Comparison of ENCODE assay signal across 8 cellular contexts in genomic region chr22:30968015-30968923, GRCh38. TPM values are rescaled to one million over a fixed set of nuclear protein-coding genes. Genes with fewer than 3 reads are reported as not detected.
DNase-seq lines count a peak whose midpoint lies in the region; ATAC-seq and TF ChIP-seq lines count a peak whose summit lies in the region.

Gene MORC2, minus strand, starts transcription at chr22:30968774. Its CDS starts 885 bp downstream, at chr22:30967889.

- no peak for TF ChIP-seq POLR2A in upper lobe of left lung (IDR thresholded peaks at IDR 0.05)

- peaks cover 63% of the 10 kb centered on the region for H3K4me1 Mint-ChIP-seq in CD4-positive, alpha-beta T cell (ENCODE audit: low read depth)

- POLR2A ChIA-PET in CD4-positive, alpha-beta T cell (lab: Charles Lee), result interaction anchor here (0.6 to 4.9 kb wide), 34 partner anchors 10 to 1177 kb away, joined by 3 to 104 read pairs (median 4); partner anchors contain the start of genes EIF4ENIF1, LIMK2, PES1 and PIK3IP1

- H3K4me3 Mint-ChIP-seq in CD4-positive, alpha-beta T cell, result peak within 1 kb of the TSS; percentile 97

- TF ChIP-seq EP300 in upper lobe of left lung (IDR thresholded peaks at IDR 0.05), result no peak

- H3K4me3 ChIP-seq in SJCRH30, result peak within 1 kb of the TSS; percentile 85
- peak within 1 kb of the TSS; percentile 82 for H3K4me3 ChIP-seq in epithelial cell of esophagus (ENCODE audit: low read length)
- H3K4me3 ChIP-seq in mucosa of descending colon, result peak within 1 kb of the TSS; percentile 86
- peak within 1 kb of the TSS; percentile 70 to 90 (median 80) for H3K4me3 ChIP-seq in upper lobe of left lung

- peak within 1 kb of the TSS; percentile 98 for H3K27ac Mint-ChIP-seq in CD4-positive, alpha-beta T cell

- no peak for DNase-seq in CD4-positive, alpha-beta T cell
- peak; percentile 36 for DNase-seq in GM19238 (ENCODE audit: insufficient read length, low spot score)
- DNase-seq in SJCRH30, result peak; percentile 61 to 64
- no peak for DNase-seq in epithelial cell of esophagus (ENCODE audit: low read depth)
- peak in 2 of 3 donors; percentile 71 to 82 for DNase-seq in mucosa of descending colon
- DNase-seq in upper lobe of left lung, result peak; percentile 70 to 95
- no peak for DNase-seq in superior temporal gyrus (ENCODE audit: extremely low spot score)

- ATAC-seq in CD4-positive, alpha-beta T cell (ENCODE audit: poor library complexity), result no peak
- ATAC-seq in HG03439 (IDR thresholded peaks at IDR 0.05; ENCODE audit: unreplicated experiment), result peak; percentile 23
- peak; percentile 67 for ATAC-seq in mucosa of descending colon
- peak; percentile 44 to 61 for ATAC-seq in upper lobe of left lung (ENCODE audit: low FRiP score in 2 of 2)

- 37 to 47% methylated on average over 25 to 28 of the region's 53 CpGs for WGBS in upper lobe of left lung, 2 donors

- no peak for TF ChIP-seq CTCF in CD4-positive, alpha-beta T cell (IDR thresholded peaks at IDR 0.05)
- TF ChIP-seq CTCF in epithelial cell of esophagus (IDR thresholded peaks at IDR 0.05; ENCODE audit: insufficient read depth, low read depth, low read length, missing control alignments) (no peak), mucosa of descending colon (IDR thresholded peaks at IDR 0.05) (no peak), upper lobe of left lung (IDR thresholded peaks at IDR 0.05) (peak in 1 of 6 experiments; percentile 24)

- peaks cover 15% of the 10 kb centered on the region for H3K9me3 Mint-ChIP-seq in CD4-positive, alpha-beta T cell

- intact Hi-C loops in CD4-positive, alpha-beta T cell (cut with DNase I, micrococcal nuclease), result loop anchor here (2.0 to 10.0 kb wide), 7 partner anchors 25 to 1507 kb away; partner anchors contain the start of genes FBXO7 (in 1 of the 2), PES1 (in 1 of the 2), RNF185 (in 1 of the 2) and SLC35E4 (in 1 of the 2)
- intact Hi-C loops in mucosa of descending colon (cut with DNase I, micrococcal nuclease), result no loop called here

- peak within 1 kb of the TSS; percentile 80 for H3K27ac ChIP-seq in CD4-positive, alpha-beta T cell (ENCODE audit: low read depth, low read length)
- H3K27ac ChIP-seq in SJCRH30 (peak within 1 kb of the TSS; percentile 84), upper lobe of left lung (peak within 1 kb of the TSS; percentile 95 to 99 (median 97))

- peaks cover 60% of the 10 kb centered on the region for H3K9me3 ChIP-seq in CD4-positive, alpha-beta T cell (ENCODE audit: control insufficient read depth, low read length)
- H3K9me3 ChIP-seq in SJCRH30 (replicated peaks) (no peaks in the 10 kb centered on the region), mucosa of descending colon (peaks cover 12% of the 10 kb centered on the region), upper lobe of left lung (peaks cover 0 to 17% (median 10%) of the 10 kb centered on the region in 4 donors)

- CTCF ChIA-PET in CD4-positive, alpha-beta T cell (lab: Charles Lee), result interaction anchor here (0.8 to 3.2 kb wide), 5 partner anchors 20 to 205 kb away, joined by 3 to 18 read pairs (median 5); no protein-coding TSS in a partner anchor

- H3K36me3 ChIP-seq in SJCRH30, result peaks cover 48% of the 10 kb centered on the region
- peaks cover 10% of the 10 kb centered on the region for H3K36me3 ChIP-seq in mucosa of descending colon (ENCODE audit: low read depth)
- H3K36me3 ChIP-seq in upper lobe of left lung, result peaks cover 0 to 21% (median 12%) of the 10 kb centered on the region in 4 donors

- H3K4me1 ChIP-seq in SJCRH30 (peaks cover 10% of the 10 kb centered on the region), mucosa of descending colon (ENCODE audit: low read depth) (peaks cover 7% of the 10 kb centered on the region), upper lobe of left lung (peaks cover 15 to 46% (median 28%) of the 10 kb centered on the region in 4 donors)

- no peaks in the 10 kb centered on the region for H3K27me3 ChIP-seq in CD4-positive, alpha-beta T cell (ENCODE audit: control insufficient read depth, insufficient read depth, low read length)
- no peaks in the 10 kb centered on the region for H3K27me3 ChIP-seq in SJCRH30
- no peaks in the 10 kb centered on the region for H3K27me3 ChIP-seq in upper lobe of left lung

- no peaks in the 10 kb centered on the region for H3K27me3 Mint-ChIP-seq in CD4-positive, alpha-beta T cell

- H3K36me3 Mint-ChIP-seq in CD4-positive, alpha-beta T cell (ENCODE audit: low read depth), result peaks cover 81% of the 10 kb centered on the region

RNA-seq across cellular contexts. Expression of gene MORC2, which starts in this region (rescaled TPM):
- total RNA-seq in CD4-positive, alpha-beta T cell, result 10 to 100 TPM; 27.1 to 27.9 TPM
- total RNA-seq in SJCRH30 (2014; rRNA removed; shearing (Covaris generic)), result 29.7 and 32.6 TPM in 2 replicates
- 10 to 100 TPM; 14.0 to 28.0 (median 20.0) TPM for total RNA-seq in mucosa of descending colon
- 10 to 100 TPM; 13.8 to 54.5 (median 20.6) TPM for total RNA-seq in upper lobe of left lung

Comparison
In these comparisons a context has a peak if more than half of its experiments do, and no peak if none do; other contexts are left out.
1. DNase-seq: peak in GM19238 (single experiment), SJCRH30 (2 of 2), mucosa of descending colon (2 of 3) and upper lobe of left lung (2 of 2); none in CD4-positive, alpha-beta T cell (0 of 10), epithelial cell of esophagus (single experiment) and superior temporal gyrus (single experiment).
2. intact Hi-C loops: an anchor here in CD4-positive, alpha-beta T cell (2.0 to 10.0 kb wide); none called in mucosa of descending colon.
3. Peak in every context shown above with its lines, with median percentiles within 50 percentile points of each other: H3K27ac ChIP-seq and H3K4me3 ChIP-seq.